In genomic region chr12:104419717-104420116, GRCh38 we compare ENCODE assay signal across 20 cellular contexts. TPM values are rescaled to one million over a fixed set of nuclear protein-coding genes. Genes with fewer than 3 reads are reported as not detected.
DNase-seq lines count a peak whose midpoint lies in the region; ATAC-seq, FAIRE-seq and TF ChIP-seq lines count a peak whose summit lies in the region.
"Had no signal": no experiment of that assay in that cellular context is flagged by ENCODE, and none has a peak within 500 bp of the region (broad histone marks: within the 10 kb centered on the region; RNA-seq: fewer than 3 reads in every experiment).

No MANE protein-coding gene starts in this region.

- H3K27ac ChIP-seq in liver (ENCODE audit: low read depth in 1 of 2, low read length in 2 of 2) = no peak overlapping the region
- no peak overlapping the region for H3K27ac ChIP-seq in HepG2 (ENCODE audit: extremely low read length, insufficient read depth, low read length)
- H3K27ac ChIP-seq: 22Rv1; A549; BLaER1 treated with 17β-estradiol and CSF1 and Interleukin-3, amounts not matched to agents 10 nM and 100 nM; C4-2B had no signal

- H3K9ac ChIP-seq in liver (ENCODE audit: low read depth in 1 of 2, low read length in 2 of 2) (no peak overlapping the region), HepG2 (ENCODE audit: insufficient read depth, low read depth, low read length) (no peak overlapping the region)
- H3K9ac ChIP-seq: BLaER1 treated with 17β-estradiol and CSF1 and Interleukin-3, amounts not matched to agents 10 nM and 100 nM had no signal

- no peaks in the 10 kb centered on the region for H4K20me1 ChIP-seq in HepG2 (ENCODE audit: insufficient read depth, low read length)
- H4K20me1 ChIP-seq: BLaER1 treated with 17β-estradiol and CSF1 and Interleukin-3, amounts not matched to agents 10 nM and 100 nM had no signal

- H3K4me1 ChIP-seq in liver (ENCODE audit: control insufficient read depth in 4 of 4, insufficient read depth in 4 of 4, low read length in 3 of 4) (no peaks in the 10 kb centered on the region), HepG2 (ENCODE audit: insufficient read depth, low read length) (no peaks in the 10 kb centered on the region)
- H3K4me1 ChIP-seq: A549, Caco-2 had no signal

- intact Hi-C loops in HepG2 (cut with micrococcal nuclease; ENCODE audit: unreplicated experiment) = no loop called here

- H3K79me2 ChIP-seq in HepG2 (ENCODE audit: insufficient read depth, low read length) = no peaks in the 10 kb centered on the region

- TF ChIP-seq CTCF in liver (IDR thresholded peaks at IDR 0.05; ENCODE audit: low read depth, low read length, missing input control) (no peak), HepG2 (CRISPR knock-in tag; IDR thresholded peaks at IDR 0.05) (no peak)

- H3K27me3 ChIP-seq in liver (ENCODE audit: control insufficient read depth in 4 of 4, insufficient read depth in 4 of 4, low read length in 3 of 4) (no peaks in the 10 kb centered on the region), HepG2 (ENCODE audit: control insufficient read depth in 1 of 2, insufficient read depth in 2 of 2, low read length in 2 of 2) (peaks cover 0 to 3% of the 10 kb centered on the region in 2 experiments; a peak in 2 of 5 replicates)
- H3K27me3 ChIP-seq: BLaER1 treated with 17β-estradiol and CSF1 and Interleukin-3, amounts not matched to agents 10 nM and 100 nM had no signal

- H3K4me3 ChIP-seq in liver (ENCODE audit: low read depth in 1 of 3, low read length in 3 of 3) (no peak overlapping the region), HepG2 (replicated peaks in 1 of 3; ENCODE audit: insufficient read depth in 1 of 3, low read depth in 2 of 3, low read length in 3 of 3) (no peak overlapping the region)
- H3K4me3 ChIP-seq: A549; BLaER1 treated with 17β-estradiol and CSF1 and Interleukin-3, amounts not matched to agents 10 nM and 100 nM had no signal

- TF ChIP-seq POLR2A in HepG2 (IDR thresholded peaks at IDR 0.05; ENCODE audit: insufficient read depth in 1 of 2, low read depth in 2 of 2, low read length in 2 of 2) = no peak

- in situ Hi-C loops in HepG2 (cut with HindIII; ENCODE audit: extremely low pct_ligation_motif_present, low pct_unique_long_range_greater_than_20kb) = no loop called here

- no peak for TF ChIP-seq EP300 in HepG2 (IDR thresholded peaks at IDR 0.05; ENCODE audit: low read depth in 2 of 2, low read length in 2 of 2)
- no peak for TF ChIP-seq EP300 in HepG2 (CRISPR knock-in tag; IDR thresholded peaks at IDR 0.05; ENCODE audit: borderline replicate concordance)

- BruUV-seq in HepG2 (replicated peaks; lab: Mats Ljungman, UMichigan) = no TSS peak

- no peak overlapping the region for H2AFZ ChIP-seq in HepG2 (ENCODE audit: low read length)

- ATAC-seq in HepG2 (no peak), left lobe of liver (peak; percentile 34), HG03139 (IDR thresholded peaks at IDR 0.05; ENCODE audit: unreplicated experiment) (no peak)
- ATAC-seq: A549; CD8-positive, alpha-beta T cell had no signal

- POLR2A ChIA-PET in HepG2 (lab: Yijun Ruan, JAX) = no interaction called here

- H3K9me3 ChIP-seq in liver (ENCODE audit: control insufficient read depth in 4 of 4, low read length in 3 of 4) (no peaks in the 10 kb centered on the region), HepG2 (ENCODE audit: low read length) (no peaks in the 10 kb centered on the region)
- H3K9me3 ChIP-seq: A549, Caco-2 had no signal

- no peak for FAIRE-seq in HepG2 (lab: Jason Lieb, UNC)
- FAIRE-seq: A549, D721Med, G401.6, GM12892, GM18507 had no signal

- DNase-seq in HepG2 (ENCODE audit: low spot score) (no peak), left lobe of liver (ENCODE audit: low spot score) (no peak), SHP77 treated with DMSO at 0.1 percent for 48 hours (lab: John Stamatoyannopoulos, UW) (no peak)
- DNase-seq: AML-193; Caco-2; Calu3; CD4-positive, alpha-beta T cell; CD8-positive, alpha-beta T cell; DMS79 treated with DMSO at 0.1 percent for 48 hours; GF-D8 had no signal

- CTCF ChIA-PET in HepG2 (lab: Yijun Ruan, JAX; ENCODE audit: low intra/inter-chr PET ratio, low total read pairs) = no interaction called here

- TF ChIP-seq RAD21 in liver (IDR thresholded peaks at IDR 0.05) (no peak), HepG2 (CRISPR knock-in tag; IDR thresholded peaks at IDR 0.05) (no peak)

- WGBS in liver = 97% methylated on average over 2 of the region's 2 CpGs
- 25% methylated on average over 2 of the region's 2 CpGs for WGBS in HepG2 (ENCODE audit: low lambda C conversion rate)

- H3K36me3 ChIP-seq in liver (ENCODE audit: control insufficient read depth in 4 of 4, insufficient read depth in 3 of 4, low read depth in 1 of 4, low read length in 3 of 4) = no peaks in the 10 kb centered on the region
- H3K36me3 ChIP-seq in HepG2 (replicated peaks in 1 of 2; ENCODE audit: control insufficient read depth in 1 of 2, insufficient read depth in 2 of 2, low read length in 2 of 2) = no peaks in the 10 kb centered on the region
- H3K36me3 ChIP-seq: BLaER1 treated with 17β-estradiol and CSF1 and Interleukin-3, amounts not matched to agents 10 nM and 100 nM had no signal

- no peak overlapping the region for H3K4me2 ChIP-seq in HepG2 (ENCODE audit: low read depth, low read length)
- H3K4me2 ChIP-seq: A549; BLaER1 treated with 17β-estradiol and CSF1 and Interleukin-3, amounts not matched to agents 10 nM and 100 nM had no signal

TF ChIP-seq in HepG2, 621 proteins besides CTCF, POLR2A, EP300 and RAD21:
- TF ChIP-seq ZNF138 (CRISPR knock-in tag; IDR thresholded peaks at IDR 0.05; ENCODE audit: low read depth) (no peak), ZNF460 (CRISPR knock-in tag; IDR thresholded peaks at IDR 0.05; ENCODE audit: borderline replicate concordance) (no peak), ZNF329 (CRISPR knock-in tag; IDR thresholded peaks at IDR 0.05; ENCODE audit: low read depth) (no peak)

RNA-seq across cellular contexts. Expression of gene CHST11, which starts 37.0 kb away (rescaled TPM):
- total RNA-seq in liver (10 to 100 TPM in 1 of 2 donors, 1 to 10 TPM in 1; 6.1 to 11.1 TPM), HepG2 (2016; rRNA removed; fragmentation: Illumina TruSeq; extraction: Trizol) (not detected in 2 replicates), left lobe of liver (1.2 TPM)
- polyA plus RNA-seq in liver (1 to 10 TPM in 1 of 2 donors, under 1 TPM in 1; 0.57 to 1.2 TPM), HepG2 (2011; rRNA removed) (0.05 and 0.15 TPM in 2 replicates)
- total RNA-seq in HepG2 (2016; cell fraction: cytosol; rRNA removed; fragmentation: Illumina TruSeq; extraction: Trizol; ENCODE audit: low read depth) = not detected in 2 replicates
- not detected in 2 replicates for total RNA-seq in HepG2 (2016; cell fraction: insoluble cytoplasmic fraction; rRNA removed; fragmentation: Illumina TruSeq; extraction: Trizol)
- not detected in 2 replicates for total RNA-seq in HepG2 (2016; cell fraction: membrane; rRNA removed; fragmentation: Illumina TruSeq; extraction: Trizol)
- not detected in 2 replicates for total RNA-seq in HepG2 (2016; cell fraction: nucleus; rRNA removed; fragmentation: Illumina TruSeq; extraction: Trizol)
- polyA plus RNA-seq in HepG2 (2011; cell fraction: cytosol; rRNA removed) = 0.04 TPM in 1 of 2 replicates, not detected in the other
- polyA plus RNA-seq in HepG2 (2011; cell fraction: nucleus; rRNA removed) = 0.10 TPM in 1 of 2 replicates, not detected in the other
- polyA plus RNA-seq in HepG2 (2012) = not detected in 2 replicates
- polyA plus RNA-seq in HepG2 (2016; cell fraction: cytosol; fragmentation: Illumina TruSeq; extraction: Trizol; ENCODE audit: low read depth) = not detected in 2 replicates
- polyA plus RNA-seq in HepG2 (2016; cell fraction: insoluble cytoplasmic fraction; fragmentation: Illumina TruSeq; extraction: Trizol; ENCODE audit: low read depth) = not detected in 2 replicates
- not detected in 2 replicates for polyA plus RNA-seq in HepG2 (2016; cell fraction: membrane; fragmentation: Illumina TruSeq; extraction: Trizol; ENCODE audit: low read depth)
- polyA plus RNA-seq in HepG2 (2016; cell fraction: nucleus; fragmentation: Illumina TruSeq; extraction: Trizol; ENCODE audit: insufficient read depth, low read depth) = not detected in 2 replicates
- 1.7 TPM in 1 of 2 replicates, not detected in the other for polyA minus RNA-seq in HepG2 (2011; rRNA and poly(A)+ RNA removed; ENCODE audit: low replicate concordance)
- not detected in 2 replicates for polyA minus RNA-seq in HepG2 (2011; cell fraction: cytosol; rRNA and poly(A)+ RNA removed)
- polyA minus RNA-seq in HepG2 (2011; cell fraction: nucleus; rRNA and poly(A)+ RNA removed) = 0.12 TPM in 1 of 2 replicates, not detected in the other
